Comparison of ENCODE assay signal across 1 cellular context in genomic region chr2:116435648-116436047, GRCh38.
TF ChIP-seq lines count a peak whose summit lies in the region.

No MANE protein-coding gene starts in this region.

TF ChIP-seq in H1, 55 proteins besides CTCF, POLR2A, EP300 and RAD21:
- TF ChIP-seq JUND (IDR thresholded peaks at IDR 0.05; ENCODE audit: low read length): no peak
- no peak for TF ChIP-seq JUN (IDR thresholded peaks at IDR 0.05; ENCODE audit: low read depth, low read length)
- TF ChIP-seq, protein P1, sequence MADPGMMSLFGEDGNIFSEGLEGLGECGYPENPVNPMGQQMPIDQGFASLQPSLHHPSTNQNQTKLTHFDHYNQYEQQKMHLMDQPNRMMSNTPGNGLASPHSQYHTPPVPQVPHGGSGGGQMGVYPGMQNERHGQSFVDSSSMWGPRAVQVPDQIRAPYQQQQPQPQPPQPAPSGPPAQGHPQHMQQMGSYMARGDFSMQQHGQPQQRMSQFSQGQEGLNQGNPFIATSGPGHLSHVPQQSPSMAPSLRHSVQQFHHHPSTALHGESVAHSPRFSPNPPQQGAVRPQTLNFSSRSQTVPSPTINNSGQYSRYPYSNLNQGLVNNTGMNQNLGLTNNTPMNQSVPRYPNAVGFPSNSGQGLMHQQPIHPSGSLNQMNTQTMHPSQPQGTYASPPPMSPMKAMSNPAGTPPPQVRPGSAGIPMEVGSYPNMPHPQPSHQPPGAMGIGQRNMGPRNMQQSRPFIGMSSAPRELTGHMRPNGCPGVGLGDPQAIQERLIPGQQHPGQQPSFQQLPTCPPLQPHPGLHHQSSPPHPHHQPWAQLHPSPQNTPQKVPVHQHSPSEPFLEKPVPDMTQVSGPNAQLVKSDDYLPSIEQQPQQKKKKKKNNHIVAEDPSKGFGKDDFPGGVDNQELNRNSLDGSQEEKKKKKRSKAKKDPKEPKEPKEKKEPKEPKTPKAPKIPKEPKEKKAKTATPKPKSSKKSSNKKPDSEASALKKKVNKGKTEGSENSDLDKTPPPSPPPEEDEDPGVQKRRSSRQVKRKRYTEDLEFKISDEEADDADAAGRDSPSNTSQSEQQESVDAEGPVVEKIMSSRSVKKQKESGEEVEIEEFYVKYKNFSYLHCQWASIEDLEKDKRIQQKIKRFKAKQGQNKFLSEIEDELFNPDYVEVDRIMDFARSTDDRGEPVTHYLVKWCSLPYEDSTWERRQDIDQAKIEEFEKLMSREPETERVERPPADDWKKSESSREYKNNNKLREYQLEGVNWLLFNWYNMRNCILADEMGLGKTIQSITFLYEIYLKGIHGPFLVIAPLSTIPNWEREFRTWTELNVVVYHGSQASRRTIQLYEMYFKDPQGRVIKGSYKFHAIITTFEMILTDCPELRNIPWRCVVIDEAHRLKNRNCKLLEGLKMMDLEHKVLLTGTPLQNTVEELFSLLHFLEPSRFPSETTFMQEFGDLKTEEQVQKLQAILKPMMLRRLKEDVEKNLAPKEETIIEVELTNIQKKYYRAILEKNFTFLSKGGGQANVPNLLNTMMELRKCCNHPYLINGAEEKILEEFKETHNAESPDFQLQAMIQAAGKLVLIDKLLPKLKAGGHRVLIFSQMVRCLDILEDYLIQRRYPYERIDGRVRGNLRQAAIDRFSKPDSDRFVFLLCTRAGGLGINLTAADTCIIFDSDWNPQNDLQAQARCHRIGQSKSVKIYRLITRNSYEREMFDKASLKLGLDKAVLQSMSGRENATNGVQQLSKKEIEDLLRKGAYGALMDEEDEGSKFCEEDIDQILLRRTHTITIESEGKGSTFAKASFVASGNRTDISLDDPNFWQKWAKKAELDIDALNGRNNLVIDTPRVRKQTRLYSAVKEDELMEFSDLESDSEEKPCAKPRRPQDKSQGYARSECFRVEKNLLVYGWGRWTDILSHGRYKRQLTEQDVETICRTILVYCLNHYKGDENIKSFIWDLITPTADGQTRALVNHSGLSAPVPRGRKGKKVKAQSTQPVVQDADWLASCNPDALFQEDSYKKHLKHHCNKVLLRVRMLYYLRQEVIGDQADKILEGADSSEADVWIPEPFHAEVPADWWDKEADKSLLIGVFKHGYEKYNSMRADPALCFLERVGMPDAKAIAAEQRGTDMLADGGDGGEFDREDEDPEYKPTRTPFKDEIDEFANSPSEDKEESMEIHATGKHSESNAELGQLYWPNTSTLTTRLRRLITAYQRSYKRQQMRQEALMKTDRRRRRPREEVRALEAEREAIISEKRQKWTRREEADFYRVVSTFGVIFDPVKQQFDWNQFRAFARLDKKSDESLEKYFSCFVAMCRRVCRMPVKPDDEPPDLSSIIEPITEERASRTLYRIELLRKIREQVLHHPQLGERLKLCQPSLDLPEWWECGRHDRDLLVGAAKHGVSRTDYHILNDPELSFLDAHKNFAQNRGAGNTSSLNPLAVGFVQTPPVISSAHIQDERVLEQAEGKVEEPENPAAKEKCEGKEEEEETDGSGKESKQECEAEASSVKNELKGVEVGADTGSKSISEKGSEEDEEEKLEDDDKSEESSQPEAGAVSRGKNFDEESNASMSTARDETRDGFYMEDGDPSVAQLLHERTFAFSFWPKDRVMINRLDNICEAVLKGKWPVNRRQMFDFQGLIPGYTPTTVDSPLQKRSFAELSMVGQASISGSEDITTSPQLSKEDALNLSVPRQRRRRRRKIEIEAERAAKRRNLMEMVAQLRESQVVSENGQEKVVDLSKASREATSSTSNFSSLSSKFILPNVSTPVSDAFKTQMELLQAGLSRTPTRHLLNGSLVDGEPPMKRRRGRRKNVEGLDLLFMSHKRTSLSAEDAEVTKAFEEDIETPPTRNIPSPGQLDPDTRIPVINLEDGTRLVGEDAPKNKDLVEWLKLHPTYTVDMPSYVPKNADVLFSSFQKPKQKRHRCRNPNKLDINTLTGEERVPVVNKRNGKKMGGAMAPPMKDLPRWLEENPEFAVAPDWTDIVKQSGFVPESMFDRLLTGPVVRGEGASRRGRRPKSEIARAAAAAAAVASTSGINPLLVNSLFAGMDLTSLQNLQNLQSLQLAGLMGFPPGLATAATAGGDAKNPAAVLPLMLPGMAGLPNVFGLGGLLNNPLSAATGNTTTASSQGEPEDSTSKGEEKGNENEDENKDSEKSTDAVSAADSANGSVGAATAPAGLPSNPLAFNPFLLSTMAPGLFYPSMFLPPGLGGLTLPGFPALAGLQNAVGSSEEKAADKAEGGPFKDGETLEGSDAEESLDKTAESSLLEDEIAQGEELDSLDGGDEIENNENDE (IDR thresholded peaks at IDR 0.05; ENCODE audit: insufficient replicate concordance, low read length): no peak
